ENCODE assay signal across 8 cellular contexts in the genomic region with DNA sequence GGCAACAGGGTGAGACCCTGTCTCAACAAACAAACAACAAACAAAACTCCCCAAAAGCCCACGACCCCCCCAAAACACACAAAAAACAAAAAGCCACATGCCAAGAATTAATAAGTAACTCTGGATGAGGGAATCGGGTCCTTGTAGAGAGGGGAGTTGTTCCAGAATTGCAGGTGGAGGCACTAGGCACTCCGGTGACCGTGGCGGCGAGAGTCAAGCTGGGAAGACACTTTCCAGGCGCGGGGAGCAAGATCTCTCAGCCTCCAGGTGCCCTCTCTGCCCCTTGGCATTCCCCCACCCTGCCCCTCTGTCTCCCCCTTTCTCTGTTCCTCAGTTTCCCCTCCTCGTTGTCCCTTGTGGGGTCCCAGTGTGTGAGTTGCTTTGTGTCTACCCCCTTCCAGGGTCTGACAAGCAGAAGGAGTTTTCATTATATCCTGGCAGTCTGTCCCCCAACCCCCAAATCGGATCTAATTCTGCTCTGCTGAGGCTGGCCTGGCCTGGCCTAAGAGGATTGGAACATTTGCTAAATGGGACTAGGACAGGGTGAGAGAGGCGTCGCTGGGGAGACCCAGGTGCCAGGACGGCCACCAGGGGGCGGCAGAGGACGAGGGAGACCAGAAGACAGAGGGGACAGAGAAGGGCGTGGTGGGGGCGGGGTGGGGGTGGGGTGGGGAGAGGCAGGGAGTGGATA. TPM values are rescaled to one million over a fixed set of nuclear protein-coding genes. Genes with fewer than 3 reads are reported as not detected.
DNase-seq lines count a peak whose midpoint lies in the region; ATAC-seq and TF ChIP-seq lines count a peak whose summit lies in the region.

No MANE protein-coding gene starts in this region.

- no peaks in the 10 kb centered on the region for H3K36me3 ChIP-seq in vagina

- no peaks in the 10 kb centered on the region for H3K36me3 Mint-ChIP-seq in Calu3 (ENCODE audit: insufficient read depth, unreplicated experiment)

- DNase-seq in Calu3: peak; percentile 92
- peak; percentile 85 for DNase-seq in HuH-7 (ENCODE audit: low spot score)
- DNase-seq in SK-N-DZ (ENCODE audit: low spot score): peak; percentile 42
- peak; percentile 78 for DNase-seq in activated gamma-delta T cell treated with Interleukin-2 at 50 U/mL for 16 hours
- peak; percentile 65 for DNase-seq in glomerular visceral epithelial cell (ENCODE audit: extremely low spot score)
- DNase-seq in posterior vena cava (ENCODE audit: low spot score): peak; percentile 91
- no peak for DNase-seq in vagina (ENCODE audit: extremely low spot score in 2 of 2)

- no peak for TF ChIP-seq POLR2A in vagina (IDR thresholded peaks at IDR 0.05)

- no peaks in the 10 kb centered on the region for H3K27me3 ChIP-seq in vagina

- ATAC-seq in GM18511 (IDR thresholded peaks at IDR 0.05; ENCODE audit: unreplicated experiment): no peak

- no peaks in the 10 kb centered on the region for H3K9me3 Mint-ChIP-seq in Calu3 (ENCODE audit: low read depth, unreplicated experiment)

- no peaks in the 10 kb centered on the region for H3K4me1 ChIP-seq in vagina

- CTCF ChIA-PET in Calu3 (lab: Charles Lee): interaction anchor here (0.6 to 1.2 kb wide), 2 partner anchors 55 to 426 kb away, joined by 3 to 7 read pairs; no protein-coding TSS in a partner anchor

- H3K27me3 Mint-ChIP-seq in Calu3 (ENCODE audit: unreplicated experiment): peaks cover 9% of the 10 kb centered on the region

- TF ChIP-seq CTCF in Calu3 (IDR thresholded peaks at IDR 0.05; ENCODE audit: unreplicated experiment) (peak; percentile 81), vagina (IDR thresholded peaks at IDR 0.05) (peak in 2 of 3 experiments; percentile 22 to 40)

- H3K9me3 ChIP-seq in vagina: no peaks in the 10 kb centered on the region

- no peak overlapping the region for H3K4me3 Mint-ChIP-seq in Calu3 (ENCODE audit: low read depth, unreplicated experiment)

- intact Hi-C loops in Calu3 (cut with micrococcal nuclease; ENCODE audit: unreplicated experiment) (loop anchor here (5.0 kb wide), 1 partner anchor 49 kb away; no protein-coding TSS in a partner anchor), posterior vena cava (cut with DNase I) (no loop called here), vagina (cut with DNase I) (no loop called here)

- no peak overlapping the region for H3K27ac ChIP-seq in vagina

- no peak overlapping the region for H3K27ac Mint-ChIP-seq in Calu3 (ENCODE audit: unreplicated experiment)

- H3K4me3 ChIP-seq in vagina: no peak overlapping the region

- no peaks in the 10 kb centered on the region for H3K4me1 Mint-ChIP-seq in Calu3 (ENCODE audit: low read depth, unreplicated experiment)

- no TSS peak for BruUV-seq in Calu3 (replicated peaks; lab: Mats Ljungman, UMichigan)

RNA-seq across cellular contexts. Expression of gene CRX, which starts 8.3 kb away (rescaled TPM):
- not detected in 2 replicates for total RNA-seq in Calu3 (2022)
- polyA plus RNA-seq in SK-N-DZ (2014; cell fraction: cytosol; rRNA removed): not detected in 2 replicates
- not detected in 2 replicates for polyA plus RNA-seq in SK-N-DZ (2014; cell fraction: nucleus; rRNA removed)
- total RNA-seq in posterior vena cava: not detected
- total RNA-seq in vagina: not detected

RNA-seq across cellular contexts. Expression of gene TPRX1, which starts 9.1 kb away (rescaled TPM):
- not detected in 2 replicates for total RNA-seq in Calu3 (2022)
- not detected in 2 replicates for polyA plus RNA-seq in SK-N-DZ (2014; cell fraction: cytosol; rRNA removed)
- not detected in 2 replicates for polyA plus RNA-seq in SK-N-DZ (2014; cell fraction: nucleus; rRNA removed)
- not detected for total RNA-seq in posterior vena cava
- total RNA-seq in vagina: not detected

RNA-seq across cellular contexts. Expression of gene SELENOW, which starts 34.9 kb away (rescaled TPM):
- 466 and 506 TPM in 2 replicates for total RNA-seq in Calu3 (2022)
- 93.6 and 100 TPM in 2 replicates for polyA plus RNA-seq in SK-N-DZ (2014; cell fraction: cytosol; rRNA removed)
- polyA plus RNA-seq in SK-N-DZ (2014; cell fraction: nucleus; rRNA removed): 68.9 and 83.5 TPM in 2 replicates
- total RNA-seq in posterior vena cava: 100 to 1,000 TPM; 404 to 512 TPM
- 442 TPM for total RNA-seq in vagina

RNA-seq across cellular contexts. Expression of gene TPRX2, which starts 45.6 kb away (rescaled TPM):
- total RNA-seq in Calu3 (2022) (not detected in 2 replicates), posterior vena cava (not detected), vagina (not detected)
- polyA plus RNA-seq in SK-N-DZ (2014; cell fraction: cytosol; rRNA removed): not detected in 2 replicates
- not detected in 2 replicates for polyA plus RNA-seq in SK-N-DZ (2014; cell fraction: nucleus; rRNA removed)

Comparison
In these comparisons a context has a peak if more than half of its experiments do, and no peak if none do; other contexts are left out.
1. DNase-seq: peak in Calu3 (single experiment), HuH-7 (single experiment), SK-N-DZ (single experiment), activated gamma-delta T cell treated with Interleukin-2 at 50 U/mL for 16 hours (single experiment), glomerular visceral epithelial cell (single experiment) and posterior vena cava (single experiment); none in vagina (0 of 2).